10 cellular contexts compared by ENCODE assay signal in the genomic region with DNA sequence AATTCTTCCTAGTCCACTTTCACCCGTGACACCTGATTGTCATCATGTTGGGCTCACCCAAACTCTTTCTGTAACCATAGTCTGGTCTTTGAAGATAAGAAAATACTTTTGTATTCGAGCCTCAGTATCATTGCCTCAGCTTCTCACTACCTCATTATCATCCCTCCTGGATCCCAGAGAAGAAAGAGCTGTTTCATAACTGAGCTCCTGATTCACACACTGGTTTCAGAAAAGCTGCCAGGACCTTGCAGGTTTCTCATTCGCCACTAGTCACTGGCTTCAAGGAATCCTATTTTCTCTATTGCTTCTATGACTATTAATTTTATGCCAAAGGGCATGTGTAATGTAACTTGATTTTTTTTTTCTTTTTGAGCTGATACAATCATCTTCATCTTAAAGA. TPM values are rescaled to one million over a fixed set of nuclear protein-coding genes. Genes with fewer than 3 reads are reported as not detected.
DNase-seq lines count a peak whose midpoint lies in the region; ATAC-seq and TF ChIP-seq lines count a peak whose summit lies in the region.
"Had no signal": no experiment of that assay in that cellular context is flagged by ENCODE, and none has a peak within 500 bp of the region (broad histone marks: within the 10 kb centered on the region; RNA-seq: fewer than 3 reads in every experiment).

No MANE protein-coding gene starts in this region.

- ATAC-seq in psoas muscle = no peak
- ATAC-seq in GM19455 (IDR thresholded peaks at IDR 0.05; ENCODE audit: unreplicated experiment) = no peak
- ATAC-seq in left colon = no peak
- ATAC-seq: stimulated activated effector memory CD8-positive, alpha-beta T cell treated with anti-CD3 and anti-CD28 coated beads, Interleukin-12 subunit alpha, Interleukin-12 subunit beta, amount 100 ng/mL, for 72 hours had no signal

- H3K9me3 Mint-ChIP-seq in endothelial cell (ENCODE audit: unreplicated experiment) = no peaks in the 10 kb centered on the region
- H3K9me3 Mint-ChIP-seq: stimulated activated effector memory CD8-positive, alpha-beta T cell treated with anti-CD3 and anti-CD28 coated beads, Interleukin-12 subunit alpha, Interleukin-12 subunit beta, amount 100 ng/mL, for 72 hours had no signal

- H3K4me1 ChIP-seq in psoas muscle = peaks cover 7% of the 10 kb centered on the region

- no peaks in the 10 kb centered on the region for H3K27me3 ChIP-seq in psoas muscle (ENCODE audit: insufficient read depth in 3 of 3, low read length in 2 of 3)

- H3K36me3 ChIP-seq in psoas muscle (ENCODE audit: insufficient read depth in 1 of 2, low read depth in 1 of 2) = no peaks in the 10 kb centered on the region
- H3K36me3 ChIP-seq: spleen had no signal

- peaks cover 39% of the 10 kb centered on the region for H3K4me1 Mint-ChIP-seq in endothelial cell (ENCODE audit: unreplicated experiment)

- H3K27ac ChIP-seq in psoas muscle = no peak overlapping the region

- intact Hi-C loops in psoas muscle (cut with DNase I) = loop anchor here (5.0 to 10.0 kb wide), 3 partner anchors 105 to 430 kb away; a partner anchor contains a TSS
- intact Hi-C loops in left colon (cut with DNase I, micrococcal nuclease) = loop anchor here in 1 of 2 donors (5.0 kb wide), 2 partner anchors 155 to 310 kb away; no protein-coding TSS in a partner anchor

- no peak for TF ChIP-seq CTCF in endothelial cell (IDR thresholded peaks at IDR 0.05; ENCODE audit: unreplicated experiment)
- TF ChIP-seq CTCF in psoas muscle (IDR thresholded peaks at IDR 0.05) = peak; percentile 17

- H3K27me3 Mint-ChIP-seq in endothelial cell (ENCODE audit: unreplicated experiment) = peaks cover 21% of the 10 kb centered on the region

- peak; percentile 45 for DNase-seq in G401 (ENCODE audit: low spot score)
- DNase-seq in RKO (ENCODE audit: low spot score) = peak; percentile 44
- DNase-seq in endothelial cell (ENCODE audit: low spot score) = no peak
- DNase-seq in psoas muscle = no peak
- no peak for DNase-seq in HT-29 (ENCODE audit: low spot score)
- no peak for DNase-seq in left colon
- no peak for DNase-seq in NCI-H748 treated with DMSO at 0.1 percent for 48 hours (lab: John Stamatoyannopoulos, UW)
- DNase-seq: spleen had no signal

- peaks cover 17% of the 10 kb centered on the region for H3K36me3 Mint-ChIP-seq in endothelial cell (ENCODE audit: low read depth, unreplicated experiment)

- no peak overlapping the region for H3K27ac Mint-ChIP-seq in endothelial cell (ENCODE audit: unreplicated experiment)
- H3K27ac Mint-ChIP-seq: stimulated activated effector memory CD8-positive, alpha-beta T cell treated with anti-CD3 and anti-CD28 coated beads, Interleukin-12 subunit alpha, Interleukin-12 subunit beta, amount 100 ng/mL, for 72 hours had no signal

- no peak overlapping the region for H3K4me3 ChIP-seq in psoas muscle
- H3K4me3 ChIP-seq: spleen had no signal

- H3K4me3 Mint-ChIP-seq in endothelial cell (ENCODE audit: unreplicated experiment) = peak overlapping the region; percentile 3
- H3K4me3 Mint-ChIP-seq: stimulated activated effector memory CD8-positive, alpha-beta T cell treated with anti-CD3 and anti-CD28 coated beads, Interleukin-12 subunit alpha, Interleukin-12 subunit beta, amount 100 ng/mL, for 72 hours had no signal

- in situ Hi-C loops in G401 (cut with HindIII; ENCODE audit: low sequenced_read_pairs) = no loop called here

- WGBS in psoas muscle, 3 donors = 80 to 85% (median 81%) methylated on average over 3 of the region's 3 CpGs

- no peaks in the 10 kb centered on the region for H3K9me3 ChIP-seq in psoas muscle
- H3K9me3 ChIP-seq: spleen had no signal

RNA-seq across cellular contexts. Expression of a gene that starts 2.9 kb away (rescaled TPM):
- 32.1 and 43.4 TPM in 2 replicates for total RNA-seq in G401 (2014; rRNA removed; shearing (Covaris generic))
- total RNA-seq in endothelial cell (ENCODE audit: unreplicated experiment) = 246 TPM
- 10 to 100 TPM; 49.8 to 66.2 (median 56.3) TPM for total RNA-seq in psoas muscle
- 10 to 100 TPM; 10.2 to 68.1 (median 53.1) TPM for polyA plus RNA-seq in psoas muscle
- 14.6 and 21.7 TPM in 2 replicates for total RNA-seq in HT-29 (2014; rRNA removed; shearing (Covaris generic))
- total RNA-seq in left colon = 100 to 1,000 TPM in 1 of 2 donors, 10 to 100 TPM in 1; 67.7 to 105 TPM

Comparison
In these comparisons a context has a peak if more than half of its experiments do, and no peak if none do; other contexts are left out.
1. DNase-seq: peak in G401 (single experiment) and RKO (single experiment); none in endothelial cell (single experiment), psoas muscle (0 of 2), HT-29 (single experiment), left colon (0 of 2) and NCI-H748 treated with DMSO at 0.1 percent for 48 hours (single experiment).